Comparison of ENCODE assay signal across 8 cellular contexts in the genomic region with DNA sequence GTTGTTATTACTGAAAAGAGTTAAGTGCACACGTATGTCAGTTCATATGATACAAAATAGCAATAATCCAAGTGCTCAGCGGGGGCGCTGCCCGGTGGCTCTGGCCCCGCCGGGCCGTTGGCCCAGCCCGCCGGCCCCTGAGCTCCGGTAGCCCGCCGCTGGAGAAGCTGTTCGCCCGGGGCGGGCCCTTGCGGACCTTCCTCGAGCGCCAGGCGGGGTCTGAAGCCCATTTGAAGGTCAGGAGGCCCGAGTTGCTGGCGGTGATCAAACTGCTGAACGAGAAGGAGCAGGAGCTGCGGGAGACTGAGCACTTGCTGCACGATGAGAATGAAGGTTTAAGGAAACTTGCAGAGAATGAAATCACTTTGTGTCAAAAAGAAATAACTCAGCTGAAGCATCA.
DNase-seq lines count a peak whose midpoint lies in the region; ATAC-seq and TF ChIP-seq lines count a peak whose summit lies in the region.
"Not testable (repeated sequence)": the region's sequence is repeated elsewhere in the genome, so short reads cannot be mapped to it uniquely, and the experiment has no call there.

No MANE protein-coding gene starts in this region.

- not testable (repeated sequence) for H3K27me3 ChIP-seq in left ventricle myocardium inferior (ENCODE audit: low read depth); mononuclear cell (ENCODE audit: insufficient read depth, low read length)

- H3K4me1 ChIP-seq in left ventricle myocardium inferior; mononuclear cell (ENCODE audit: insufficient read depth, low read length): not testable (repeated sequence)

- not testable (repeated sequence) for TF ChIP-seq CTCF in cardiac fibroblast (IDR thresholded peaks at IDR 0.05; ENCODE audit: low read depth, low read length); left ventricle myocardium inferior (IDR thresholded peaks at IDR 0.05; ENCODE audit: borderline replicate concordance)

- H3K36me3 ChIP-seq in left ventricle myocardium inferior: not testable (repeated sequence)

- not testable (repeated sequence) for H3K9me3 ChIP-seq in left ventricle myocardium inferior (replicated peaks); mononuclear cell (ENCODE audit: low read depth, low read length)

- not testable (repeated sequence) for H3K9me3 Mint-ChIP-seq in activated CD4-positive, alpha-beta T cell treated with anti-CD3 and anti-CD28 coated beads, Interleukin-2, amount 10 ng/mL, durations not matched to agents 24 days and 14 days

- DNase-seq in EH (ENCODE audit: low read depth) (peak; percentile 2), NCI-H748 (lab: John Stamatoyannopoulos, UW; ENCODE audit: unreplicated experiment) (peak; percentile 8)
- DNase-seq in activated CD4-positive, alpha-beta T cell treated with anti-CD3 and anti-CD28 coated beads, Interleukin-2, amount 10 ng/mL, durations not matched to agents 24 days and 14 days: peak; percentile 57
- DNase-seq in cardiac fibroblast (ENCODE audit: low read depth in 2 of 2); left ventricle myocardium inferior: not testable (repeated sequence)
- DNase-seq in stimulated activated naive CD8-positive, alpha-beta T cell treated with anti-CD3 and anti-CD28 coated beads, Interleukin-15, Interleukin-2, amounts not matched to agents 100 U/mL and 50 U/mL, for 24 hours: peak; percentile 3

- H3K27me3 Mint-ChIP-seq in activated CD4-positive, alpha-beta T cell treated with anti-CD3 and anti-CD28 coated beads, Interleukin-2, amount 10 ng/mL, durations not matched to agents 24 days and 14 days: not testable (repeated sequence)

- peak; percentile 62 for ATAC-seq in HG03354 (IDR thresholded peaks at IDR 0.05; ENCODE audit: poor library complexity, severe bottlenecking, unreplicated experiment)
- ATAC-seq in stimulated activated naive CD8-positive, alpha-beta T cell treated with anti-CD3 and anti-CD28 coated beads, Interleukin-15, Interleukin-2, amounts not matched to agents 100 U/mL and 50 U/mL, for 24 hours: not testable (repeated sequence)

- H3K4me3 ChIP-seq in cardiac fibroblast (replicated peaks in 1 of 2; ENCODE audit: low read depth in 2 of 2, low read length in 2 of 2) (peak overlapping the region; percentile 32 to 53), left ventricle myocardium inferior (peak overlapping the region; percentile 58), mononuclear cell (ENCODE audit: low read length) (peak overlapping the region; percentile 25)

- H3K36me3 Mint-ChIP-seq in activated CD4-positive, alpha-beta T cell treated with anti-CD3 and anti-CD28 coated beads, Interleukin-2, amount 10 ng/mL, durations not matched to agents 24 days and 14 days (ENCODE audit: low read depth): not testable (repeated sequence)

- not testable (repeated sequence) for H3K4me3 Mint-ChIP-seq in activated CD4-positive, alpha-beta T cell treated with anti-CD3 and anti-CD28 coated beads, Interleukin-2, amount 10 ng/mL, durations not matched to agents 24 days and 14 days

- peak overlapping the region; percentile 73 for H3K27ac ChIP-seq in left ventricle myocardium inferior (replicated peaks)

- intact Hi-C loops in activated CD4-positive, alpha-beta T cell treated with anti-CD3 and anti-CD28 coated beads, Interleukin-2, amount 10 ng/mL, durations not matched to agents 24 days and 14 days (cut with micrococcal nuclease); left ventricle myocardium inferior (cut with micrococcal nuclease): not testable (repeated sequence)

- not testable (repeated sequence) for H3K27ac Mint-ChIP-seq in activated CD4-positive, alpha-beta T cell treated with anti-CD3 and anti-CD28 coated beads, Interleukin-2, amount 10 ng/mL, durations not matched to agents 24 days and 14 days

- not testable (repeated sequence) for H3K4me1 Mint-ChIP-seq in activated CD4-positive, alpha-beta T cell treated with anti-CD3 and anti-CD28 coated beads, Interleukin-2, amount 10 ng/mL, durations not matched to agents 24 days and 14 days
